ENCODE assay signal across 8 cellular contexts in the genomic region with DNA sequence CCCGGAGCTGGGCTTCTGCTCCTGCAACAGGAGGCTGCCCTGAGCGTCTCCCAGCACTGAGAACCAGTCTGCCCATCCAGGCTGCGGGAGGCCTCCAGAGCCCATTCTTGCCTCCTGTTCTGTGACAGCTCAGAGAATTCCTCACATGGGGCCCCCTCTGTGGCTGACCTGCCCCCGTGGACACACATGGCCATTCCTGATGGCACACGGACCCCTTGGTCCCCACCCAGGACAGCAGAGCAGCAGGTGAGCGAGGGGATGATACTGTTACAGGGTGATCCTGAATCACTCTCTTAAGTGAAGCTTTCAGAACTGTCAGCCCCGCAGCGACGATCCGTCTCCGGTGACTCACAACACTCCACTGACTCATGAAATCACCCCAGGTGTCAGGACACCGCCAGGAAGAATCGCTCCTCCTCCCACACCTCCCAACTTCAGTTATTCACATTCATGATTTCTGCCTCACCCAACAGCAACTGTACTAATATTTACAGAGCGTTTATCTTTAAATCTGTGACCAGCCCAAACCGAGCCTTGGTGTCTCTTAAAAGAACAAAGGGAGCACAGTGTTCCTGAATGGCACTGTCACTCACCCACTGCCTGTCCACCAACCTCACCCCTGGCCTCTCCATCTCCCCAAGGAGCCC. TPM values are rescaled to one million over a fixed set of nuclear protein-coding genes. Genes with fewer than 3 reads are reported as not detected.
DNase-seq lines count a peak whose midpoint lies in the region; ATAC-seq, FAIRE-seq and TF ChIP-seq lines count a peak whose summit lies in the region.

No MANE protein-coding gene starts in this region.

- H3K9me3 ChIP-seq in RWPE2 (ENCODE audit: severe bottlenecking) (no peaks in the 10 kb centered on the region), keratinocyte (ENCODE audit: control insufficient read depth, low read depth, low read length) (no peaks in the 10 kb centered on the region)

- no peaks in the 10 kb centered on the region for H4K20me1 ChIP-seq in keratinocyte (ENCODE audit: control insufficient read depth, extremely low read depth, insufficient read depth, low read length)

- dilution Hi-C loops in keratinocyte (cut with MboI; ENCODE audit: extremely low pct_ligation_motif_present, low sequenced_read_pairs): no loop called here

- DNase-seq in A172 (ENCODE audit: low spot score) (peak; percentile 89), HK-2 (ENCODE audit: unreplicated experiment) (peak; percentile 80), RWPE2 (ENCODE audit: low spot score) (peak; percentile 88), keratinocyte (ENCODE audit: low read depth, low spot score) (peak; percentile 73), ureter (ENCODE audit: low spot score) (no peak), UCSD-AML1 (lab: John Stamatoyannopoulos, UW; ENCODE audit: unreplicated experiment) (no peak)

- H3K4me2 ChIP-seq in keratinocyte (ENCODE audit: control insufficient read depth, extremely low read depth, insufficient read depth, low read depth, low read length): peak overlapping the region; percentile 71

- no peaks in the 10 kb centered on the region for H3K79me2 ChIP-seq in keratinocyte (ENCODE audit: control insufficient read depth, insufficient read depth, low read length)

- ATAC-seq in RWPE2 (ENCODE audit: low read depth) (peak; percentile 96), GM21381 (IDR thresholded peaks at IDR 0.05; ENCODE audit: unreplicated experiment) (no peak), GM21390 (IDR thresholded peaks at IDR 0.05; ENCODE audit: unreplicated experiment) (no peak)

- H3K4me1 ChIP-seq in RWPE2 (ENCODE audit: insufficient read depth, poor library complexity, severe bottlenecking) (peaks cover 19% of the 10 kb centered on the region), keratinocyte (ENCODE audit: control insufficient read depth, extremely low read depth, insufficient read depth, low read length) (peaks cover 26% of the 10 kb centered on the region)

- peak overlapping the region; percentile 35 for H2AFZ ChIP-seq in keratinocyte (ENCODE audit: control insufficient read depth, low read length)

- H3K27me3 ChIP-seq in RWPE2 (ENCODE audit: insufficient read depth, poor library complexity, severe bottlenecking): no peaks in the 10 kb centered on the region
- H3K27me3 ChIP-seq in keratinocyte (ENCODE audit: control insufficient read depth, extremely low read depth, insufficient read depth, low read length): peaks cover 9% of the 10 kb centered on the region

- peak overlapping the region; percentile 63 for H3K27ac ChIP-seq in RWPE2 (ENCODE audit: poor library complexity, severe bottlenecking)
- peak overlapping the region; percentile 74 for H3K27ac ChIP-seq in keratinocyte (ENCODE audit: control insufficient read depth, insufficient read depth, low read length)

- H3K36me3 ChIP-seq in RWPE2 (ENCODE audit: low read depth): no peaks in the 10 kb centered on the region
- no peaks in the 10 kb centered on the region for H3K36me3 ChIP-seq in keratinocyte (ENCODE audit: control insufficient read depth in 2 of 2, extremely low read depth in 1 of 2, insufficient read depth in 2 of 2, low read length in 2 of 2)

- TF ChIP-seq CTCF in RWPE2 (IDR thresholded peaks at IDR 0.05; ENCODE audit: poor library complexity, severe bottlenecking): no peak
- no peak for TF ChIP-seq CTCF in keratinocyte (optimal IDR thresholded peaks at IDR 0.05 in 1 of 3, IDR thresholded peaks at IDR 0.05 in 1 of 3, conservative IDR thresholded peaks at IDR 0.05 in 1 of 3; ENCODE audit: extremely low read depth in 1 of 3, insufficient read depth in 2 of 3, low read length in 3 of 3)

- peak; percentile 100 for FAIRE-seq in keratinocyte (lab: Jason Lieb, UNC)

- no peaks in the 10 kb centered on the region for H3K9me1 ChIP-seq in keratinocyte (ENCODE audit: control insufficient read depth, extremely low read depth, insufficient read depth, low read length)

- peak overlapping the region; percentile 45 for H3K9ac ChIP-seq in keratinocyte (ENCODE audit: control insufficient read depth, extremely low read depth, insufficient read depth, low read length)

- H3K4me3 ChIP-seq in RWPE2 (ENCODE audit: severe bottlenecking) (no peak overlapping the region), keratinocyte (ENCODE audit: control insufficient read depth in 2 of 3, extremely low read depth in 1 of 3, insufficient read depth in 2 of 3, low read depth in 1 of 3, low read length in 3 of 3) (no peak overlapping the region)

RNA-seq across cellular contexts. Expression of gene CHD5, which starts 22.5 kb away (rescaled TPM):
- total RNA-seq in A172 (2014; rRNA removed; shearing (Covaris generic)): 0.98 TPM in 2 replicates
- polyA plus RNA-seq in keratinocyte: 0.03 to 0.07 TPM (median 0.05 TPM) in 3 replicates
- 0.47 TPM for polyA plus RNA-seq in keratinocyte (2011; ENCODE audit: low read depth)
- polyA plus RNA-seq in keratinocyte (2011; cell fraction: cytosol; rRNA removed): 0.04 and 0.07 TPM in 2 replicates
- 0.27 and 0.33 TPM in 2 replicates for polyA plus RNA-seq in keratinocyte (2011; cell fraction: nucleus; rRNA removed)
- 0.10 TPM in 2 replicates for polyA plus RNA-seq in keratinocyte (2012; ENCODE audit: low replicate concordance)
- 0.39 TPM in 1 of 3 replicates, not detected in the others for polyA minus RNA-seq in keratinocyte
- not detected for polyA minus RNA-seq in keratinocyte (2011; cell fraction: cytosol; rRNA and poly(A)+ RNA removed)
- polyA minus RNA-seq in keratinocyte (2011; cell fraction: nucleus; rRNA and poly(A)+ RNA removed): 0.11 and 0.16 TPM in 2 replicates
- total RNA-seq in ureter: 0.83 TPM

RNA-seq across cellular contexts. Expression of gene RPL22, which starts 41.7 kb away (rescaled TPM):
- total RNA-seq in A172 (2014; rRNA removed; shearing (Covaris generic)): 88.4 and 112 TPM in 2 replicates
- polyA plus RNA-seq in keratinocyte: 209 to 421 TPM (median 239 TPM) in 3 replicates
- polyA plus RNA-seq in keratinocyte (2011; ENCODE audit: low read depth): 511 TPM
- 250 and 473 TPM in 2 replicates for polyA plus RNA-seq in keratinocyte (2011; cell fraction: cytosol; rRNA removed)
- 68.6 and 124 TPM in 2 replicates for polyA plus RNA-seq in keratinocyte (2011; cell fraction: nucleus; rRNA removed)
- 715 and 1,079 TPM in 2 replicates for polyA plus RNA-seq in keratinocyte (2012; ENCODE audit: low replicate concordance)
- 8.1 to 53.0 TPM (median 29.8 TPM) in 3 replicates for polyA minus RNA-seq in keratinocyte
- 54.1 TPM for polyA minus RNA-seq in keratinocyte (2011; cell fraction: cytosol; rRNA and poly(A)+ RNA removed)
- polyA minus RNA-seq in keratinocyte (2011; cell fraction: nucleus; rRNA and poly(A)+ RNA removed): 12.8 and 21.7 TPM in 2 replicates
- total RNA-seq in ureter: 595 TPM

RNA-seq across cellular contexts. Expression of gene RNF207, which starts 48.3 kb away (rescaled TPM):
- 4.0 and 6.3 TPM in 2 replicates for total RNA-seq in A172 (2014; rRNA removed; shearing (Covaris generic))
- 6.1 to 11.0 TPM (median 8.5 TPM) in 3 replicates for polyA plus RNA-seq in keratinocyte
- 2.1 TPM for polyA plus RNA-seq in keratinocyte (2011; ENCODE audit: low read depth)
- 1.8 and 2.8 TPM in 2 replicates for polyA plus RNA-seq in keratinocyte (2011; cell fraction: cytosol; rRNA removed)
- 68.3 and 74.8 TPM in 2 replicates for polyA plus RNA-seq in keratinocyte (2011; cell fraction: nucleus; rRNA removed)
- 1.1 and 4.5 TPM in 2 replicates for polyA plus RNA-seq in keratinocyte (2012; ENCODE audit: low replicate concordance)
- 5.5 to 9.6 TPM (median 6.7 TPM) in 3 replicates for polyA minus RNA-seq in keratinocyte
- polyA minus RNA-seq in keratinocyte (2011; cell fraction: cytosol; rRNA and poly(A)+ RNA removed): 5.4 TPM
- polyA minus RNA-seq in keratinocyte (2011; cell fraction: nucleus; rRNA and poly(A)+ RNA removed): 12.5 and 14.0 TPM in 2 replicates
- 63.0 TPM for total RNA-seq in ureter

Comparison
In these comparisons a context has a peak if more than half of its experiments do, and no peak if none do; other contexts are left out.
1. DNase-seq: peak in A172 (single experiment), HK-2 (single experiment), RWPE2 (single experiment) and keratinocyte (single experiment); none in ureter (single experiment) and UCSD-AML1 (single experiment).